In genomic region chr18:23115683-23116096, GRCh38 we compare ENCODE assay signal across 1 cellular context.
TF ChIP-seq lines count a peak whose summit lies in the region.

No MANE protein-coding gene starts in this region.

TF ChIP-seq in K562, 482 proteins besides CTCF, POLR2A, EP300 and RAD21:
- peak; percentile 58 for TF ChIP-seq ATF3 (IDR thresholded peaks at IDR 0.05)
- no peak for TF ChIP-seq ATF3 (CRISPR knock-in tag; conservative IDR thresholded peaks at IDR 0.05)
- no peak for TF ChIP-seq ZFP91 (CRISPR knock-in tag; IDR thresholded peaks at IDR 0.05)
- TF ChIP-seq RBFOX2 (IDR thresholded peaks at IDR 0.05; ENCODE audit: low read depth, low read length), result no peak
- peak; percentile 51; the same call in 1 of the 2 replicates for TF ChIP-seq FOSL1 (tag; conservative IDR thresholded peaks at IDR 0.05)
TF ChIP-seq in K562: peak in this region for 2.
